Comparison of ENCODE assay signal across 8 cellular contexts in the genomic region with DNA sequence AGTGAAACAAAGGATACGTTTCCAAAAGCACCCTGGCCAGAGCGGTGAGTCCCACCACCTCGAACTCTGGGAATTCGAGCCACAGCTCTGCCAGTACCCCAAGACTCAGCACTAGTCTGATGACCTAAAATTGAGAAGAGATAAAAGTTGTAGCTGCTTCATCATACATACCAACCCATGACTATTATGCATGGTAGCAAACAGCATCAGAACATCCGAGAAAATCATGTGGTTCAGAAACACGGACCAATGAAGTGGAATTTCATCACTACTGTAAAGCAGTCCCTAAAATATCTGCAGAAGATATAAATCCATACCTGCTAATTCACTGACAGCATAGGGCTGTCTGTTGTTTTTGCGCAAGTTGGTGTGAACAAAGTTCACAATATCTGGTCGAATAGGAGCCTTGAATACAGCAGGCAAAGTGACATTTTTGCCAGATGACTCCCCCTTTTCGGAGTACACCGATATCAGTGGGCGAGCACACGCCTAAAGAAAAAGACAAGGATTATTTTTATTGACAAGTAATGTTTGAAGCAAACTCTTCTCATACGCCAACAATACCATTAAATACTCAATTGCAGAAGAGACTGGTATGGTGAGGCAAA. TPM values are rescaled to one million over a fixed set of nuclear protein-coding genes. Genes with fewer than 3 reads are reported as not detected.
A peak's percentile ranks its signal among the peaks of the same experiment; 100 is the strongest.
DNase-seq lines count a peak whose midpoint lies in the region; ATAC-seq and TF ChIP-seq lines count a peak whose summit lies in the region.
"Not testable (repeated sequence)": the region's sequence is repeated elsewhere in the genome, so short reads cannot be mapped to it uniquely, and the experiment has no call there.

No MANE protein-coding gene starts in this region.

- not testable (repeated sequence) for H3K27me3 Mint-ChIP-seq in activated T-helper 17 cell treated with anti-CD3 and anti-CD28 coated beads, Interleukin-2, amount 50 U/mL, for 72 hours; naive thymus-derived CD4-positive, alpha-beta T cell; stimulated activated memory B cell treated with anti-CD40 and anti-IgM and Interleukin-4, amounts not matched to agents 10 μg/mL and 1 μg/mL and 100 μg/mL, for 72 hours

- H3K27ac Mint-ChIP-seq in activated T-helper 17 cell treated with anti-CD3 and anti-CD28 coated beads, Interleukin-2, amount 50 U/mL, for 72 hours = peak overlapping the region; percentile 93
- H3K27ac Mint-ChIP-seq in naive thymus-derived CD4-positive, alpha-beta T cell = peak overlapping the region in 7 of 9 donors; percentile 77 to 100 (median 97)
- H3K27ac Mint-ChIP-seq in stimulated activated memory B cell treated with anti-CD40 and anti-IgM and Interleukin-4, amounts not matched to agents 10 μg/mL and 1 μg/mL and 100 μg/mL, for 72 hours = peak overlapping the region; percentile 97

- TF ChIP-seq CTCF in AG10803 (conservative IDR thresholded peaks at IDR 0.05; ENCODE audit: low read length); dorsolateral prefrontal cortex (IDR thresholded peaks at IDR 0.05 in 54 of 56, conservative IDR thresholded peaks at IDR 0.05 in 2 of 56; ENCODE audit: low read depth in 1 of 56, partially characterized antibody in 56 of 56); hepatocyte (IDR thresholded peaks at IDR 0.05; ENCODE audit: poor library complexity): not testable (repeated sequence)

- H3K36me3 ChIP-seq in HAP-1 (replicated peaks) = peaks cover 64% of the 10 kb centered on the region
- H3K36me3 ChIP-seq in hepatocyte (replicated peaks; ENCODE audit: insufficient read depth, low read depth) = peaks cover 11% of the 10 kb centered on the region
- H3K36me3 ChIP-seq in naive thymus-derived CD4-positive, alpha-beta T cell (ENCODE audit: control insufficient read depth in 2 of 3, insufficient read depth in 3 of 3, low read length in 3 of 3) = peaks cover 12 to 59% (median 49%) of the 10 kb centered on the region in 3 experiments

- peak overlapping the region; percentile 98 for H3K4me3 ChIP-seq in AG10803 (ENCODE audit: low read length)
- H3K4me3 ChIP-seq in HAP-1 = peak overlapping the region; percentile 92
- peak overlapping the region in 57 of 59 donors; percentile 62 to 100 (median 92) for H3K4me3 ChIP-seq in dorsolateral prefrontal cortex
- H3K4me3 ChIP-seq in hepatocyte = peak overlapping the region; percentile 91
- peak overlapping the region; percentile 99 for H3K4me3 ChIP-seq in naive thymus-derived CD4-positive, alpha-beta T cell (ENCODE audit: low read length)

- intact Hi-C loops in dorsolateral prefrontal cortex (cut with DNase I) = loop anchor here in 1 of 2 donors (5.0 kb wide), 1 partner anchor 211 kb away; a partner anchor contains a TSS
- intact Hi-C loops in naive thymus-derived CD4-positive, alpha-beta T cell (cut with micrococcal nuclease) = loop anchor here in 1 of 2 donors (5.0 to 10.0 kb wide), 4 partner anchors 1208 to 1774 kb away; a partner anchor contains a TSS

- H3K9me3 ChIP-seq in HAP-1; hepatocyte (ENCODE audit: low read depth); naive thymus-derived CD4-positive, alpha-beta T cell (ENCODE audit: control insufficient read depth in 2 of 3, low read length in 3 of 3): not testable (repeated sequence)

- peak overlapping the region; percentile 91 for H3K4me2 ChIP-seq in hepatocyte

- not testable (repeated sequence) for H2AFZ ChIP-seq in hepatocyte

- not testable (repeated sequence) for ATAC-seq in activated T-helper 17 cell treated with anti-CD3 and anti-CD28 coated beads, Interleukin-2, amount 50 U/mL, for 72 hours (replicated peaks); naive thymus-derived CD4-positive, alpha-beta T cell; stimulated activated memory B cell treated with anti-CD40 and anti-IgM and Interleukin-4, amounts not matched to agents 10 μg/mL and 1 μg/mL and 100 μg/mL, for 72 hours

- peaks cover 31% of the 10 kb centered on the region for H4K20me1 ChIP-seq in hepatocyte (ENCODE audit: insufficient read depth, poor library complexity, severe bottlenecking)

- H3K27me3 ChIP-seq in HAP-1 (ENCODE audit: low read depth); dorsolateral prefrontal cortex; hepatocyte; naive thymus-derived CD4-positive, alpha-beta T cell (ENCODE audit: control insufficient read depth in 2 of 2, insufficient read depth in 2 of 2, low read length in 2 of 2): not testable (repeated sequence)

- WGBS in hepatocyte (ENCODE audit: low lambda C conversion rate, missing lambda C conversion rate) = 41% methylated on average over 13 of the region's 13 CpGs

- H3K36me3 Mint-ChIP-seq in activated T-helper 17 cell treated with anti-CD3 and anti-CD28 coated beads, Interleukin-2, amount 50 U/mL, for 72 hours (ENCODE audit: low read depth) = peaks cover 74% of the 10 kb centered on the region
- H3K36me3 Mint-ChIP-seq in naive thymus-derived CD4-positive, alpha-beta T cell = peaks cover 8 to 35% (median 31%) of the 10 kb centered on the region in 5 donors
- peaks cover 50% of the 10 kb centered on the region for H3K36me3 Mint-ChIP-seq in stimulated activated memory B cell treated with anti-CD40 and anti-IgM and Interleukin-4, amounts not matched to agents 10 μg/mL and 1 μg/mL and 100 μg/mL, for 72 hours

- in situ Hi-C loops in HAP-1 (cut with MboI; ENCODE audit: low sequenced_read_pairs) = not testable (repeated sequence)

- not testable (repeated sequence) for H3K9me3 Mint-ChIP-seq in activated T-helper 17 cell treated with anti-CD3 and anti-CD28 coated beads, Interleukin-2, amount 50 U/mL, for 72 hours; naive thymus-derived CD4-positive, alpha-beta T cell; stimulated activated memory B cell treated with anti-CD40 and anti-IgM and Interleukin-4, amounts not matched to agents 10 μg/mL and 1 μg/mL and 100 μg/mL, for 72 hours

- CTCF ChIA-PET in naive thymus-derived CD4-positive, alpha-beta T cell (lab: Charles Lee) = not testable (repeated sequence)

- DNase-seq in AG10803 (ENCODE audit: low read depth) (peak; percentile 24), RKO (ENCODE audit: low spot score) (peak; percentile 75)
- not testable (repeated sequence) for DNase-seq in HAP-1 (ENCODE audit: low spot score in 2 of 2); dorsolateral prefrontal cortex; hepatocyte (ENCODE audit: low spot score); naive thymus-derived CD4-positive, alpha-beta T cell

- POLR2A ChIA-PET in naive thymus-derived CD4-positive, alpha-beta T cell (lab: Charles Lee) = interaction anchor here (0.6 to 3.0 kb wide), 7 partner anchors 9 to 211 kb away, joined by 3 to 31 read pairs (median 7); a partner anchor contains a TSS

- peaks cover 59% of the 10 kb centered on the region for H3K79me2 ChIP-seq in hepatocyte

- peak overlapping the region; percentile 88 for H3K4me3 Mint-ChIP-seq in activated T-helper 17 cell treated with anti-CD3 and anti-CD28 coated beads, Interleukin-2, amount 50 U/mL, for 72 hours
- peak overlapping the region; percentile 90 to 100 (median 100) for H3K4me3 Mint-ChIP-seq in naive thymus-derived CD4-positive, alpha-beta T cell
- peak overlapping the region; percentile 100 for H3K4me3 Mint-ChIP-seq in stimulated activated memory B cell treated with anti-CD40 and anti-IgM and Interleukin-4, amounts not matched to agents 10 μg/mL and 1 μg/mL and 100 μg/mL, for 72 hours

- H3K4me1 ChIP-seq in HAP-1 = peaks cover 14% of the 10 kb centered on the region
- peaks cover 13% of the 10 kb centered on the region for H3K4me1 ChIP-seq in hepatocyte (ENCODE audit: insufficient read depth)
- H3K4me1 ChIP-seq in naive thymus-derived CD4-positive, alpha-beta T cell (ENCODE audit: control insufficient read depth in 2 of 2, insufficient read depth in 2 of 2, low read length in 2 of 2) = peaks cover 14 to 28% of the 10 kb centered on the region in 2 donors

- H3K27ac ChIP-seq in dorsolateral prefrontal cortex = peak overlapping the region in 31 of 59 donors; percentile 14 to 98 (median 94)
- H3K27ac ChIP-seq in hepatocyte = peak overlapping the region; percentile 99
- peak overlapping the region; percentile 93 for H3K27ac ChIP-seq in naive thymus-derived CD4-positive, alpha-beta T cell (ENCODE audit: low read depth, low read length)

- H3K4me1 Mint-ChIP-seq in activated T-helper 17 cell treated with anti-CD3 and anti-CD28 coated beads, Interleukin-2, amount 50 U/mL, for 72 hours = peaks cover 21% of the 10 kb centered on the region
- peaks cover 24 to 65% (median 42%) of the 10 kb centered on the region in 7 donors for H3K4me1 Mint-ChIP-seq in naive thymus-derived CD4-positive, alpha-beta T cell
- peaks cover 52% of the 10 kb centered on the region for H3K4me1 Mint-ChIP-seq in stimulated activated memory B cell treated with anti-CD40 and anti-IgM and Interleukin-4, amounts not matched to agents 10 μg/mL and 1 μg/mL and 100 μg/mL, for 72 hours

- not testable (repeated sequence) for H3K9me2 ChIP-seq in hepatocyte (replicated peaks; ENCODE audit: insufficient read depth)

RNA-seq across cellular contexts. Expression of a gene that starts 1.5 kb away (rescaled TPM):
- 1,000 to 10,000 TPM; 3,367 to 4,238 TPM for total RNA-seq in activated T-helper 17 cell treated with anti-CD3 and anti-CD28 coated beads, Interleukin-2, amount 50 U/mL, for 72 hours
- 1,000 to 10,000 TPM in 1 of 120 experiments, 100 to 1,000 TPM in 119; 527 to 1,058 (median 732) TPM for total RNA-seq in dorsolateral prefrontal cortex
- total RNA-seq in hepatocyte = 3,351 and 3,774 TPM in 2 replicates
- 698 and 758 TPM in 2 replicates for polyA plus RNA-seq in hepatocyte
- total RNA-seq in naive thymus-derived CD4-positive, alpha-beta T cell = 1,000 to 10,000 TPM; 2,229 to 4,292 (median 4,136) TPM
- 1,000 to 10,000 TPM in 1 of 2 donors, 100 to 1,000 TPM in 1; 898 to 1,586 TPM for polyA plus RNA-seq in naive thymus-derived CD4-positive, alpha-beta T cell

RNA-seq across cellular contexts. Expression of a gene that starts 2.0 kb away (rescaled TPM):
- 10 to 100 TPM; 19.2 to 34.0 TPM for total RNA-seq in activated T-helper 17 cell treated with anti-CD3 and anti-CD28 coated beads, Interleukin-2, amount 50 U/mL, for 72 hours
- total RNA-seq in dorsolateral prefrontal cortex (10 to 100 TPM in 15 of 120 experiments, 1 to 10 TPM in 105; 3.0 to 12.5 (median 6.8) TPM), hepatocyte (10.8 and 17.8 TPM in 2 replicates)
- 9.8 and 10.3 TPM in 2 replicates for polyA plus RNA-seq in hepatocyte
- 10 to 100 TPM in 1 of 5 experiments, 1 to 10 TPM in 4; 5.6 to 20.3 (median 6.8) TPM for total RNA-seq in naive thymus-derived CD4-positive, alpha-beta T cell
- 1 to 10 TPM; 4.3 to 4.8 TPM for polyA plus RNA-seq in naive thymus-derived CD4-positive, alpha-beta T cell

RNA-seq across cellular contexts. Expression of a gene that starts 5.6 kb away (rescaled TPM):
- total RNA-seq in activated T-helper 17 cell treated with anti-CD3 and anti-CD28 coated beads, Interleukin-2, amount 50 U/mL, for 72 hours = 10 to 100 TPM; 13.2 to 22.7 TPM
- total RNA-seq in dorsolateral prefrontal cortex (10 to 100 TPM; 18.3 to 49.0 (median 32.9) TPM), hepatocyte (23.2 and 30.9 TPM in 2 replicates)
- polyA plus RNA-seq in hepatocyte = 27.6 and 36.6 TPM in 2 replicates
- total RNA-seq in naive thymus-derived CD4-positive, alpha-beta T cell = 10 to 100 TPM; 20.4 to 35.9 (median 25.0) TPM
- polyA plus RNA-seq in naive thymus-derived CD4-positive, alpha-beta T cell = 10 to 100 TPM; 66.9 to 77.6 TPM
